Comparison of ENCODE assay signal across 8 cellular contexts in the genomic region with DNA sequence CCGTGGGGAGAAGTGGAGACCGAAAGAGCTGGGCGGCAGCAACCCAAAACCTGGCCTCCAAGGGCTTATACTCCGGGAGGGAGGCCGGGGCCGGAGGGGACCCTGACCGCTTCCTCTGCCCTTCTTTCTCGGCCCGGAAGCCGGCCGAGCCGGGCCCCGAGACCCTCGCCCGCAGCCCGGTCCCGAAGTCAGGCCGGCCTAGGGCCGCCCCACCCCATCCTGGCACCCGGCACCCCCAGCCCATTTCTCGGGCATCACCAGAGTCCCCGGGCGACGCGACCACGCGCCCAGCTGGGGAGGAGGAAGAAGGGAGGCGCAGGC. TPM values are rescaled to one million over a fixed set of nuclear protein-coding genes. Genes with fewer than 3 reads are reported as not detected.
DNase-seq lines count a peak whose midpoint lies in the region; ATAC-seq lines count a peak whose summit lies in the region.

No MANE protein-coding gene starts in this region.

- H3K27ac ChIP-seq in iPS-18a (ENCODE audit: low read length) = no peak overlapping the region

- H3K27ac Mint-ChIP-seq in activated CD4-positive, alpha-beta T cell treated with anti-CD3 and anti-CD28 coated beads, Interleukin-2, amount 10 ng/mL, durations not matched to agents 24 days and 14 days = peak overlapping the region; percentile 85
- no peak overlapping the region for H3K27ac Mint-ChIP-seq in activated T-cell treated with anti-CD3 and anti-CD28 coated beads, Interleukin-2, amount 50 U/mL, for 72 hours

- no peak for DNase-seq in activated CD4-positive, alpha-beta T cell treated with anti-CD3 and anti-CD28 coated beads, Interleukin-2, amount 10 ng/mL, durations not matched to agents 24 days and 14 days
- no peak for DNase-seq in activated CD4-positive, alpha-beta T cell treated with anti-CD3 and anti-CD28 coated beads for 48 hours
- peak in 1 of 2 donors; percentile 49 for DNase-seq in activated T-cell treated with anti-CD3 and anti-CD28 coated beads, Interleukin-2, amount 50 U/mL, for 72 hours
- peak; percentile 57 for DNase-seq in stimulated activated CD8-positive, alpha-beta memory T cell treated with anti-CD3 and anti-CD28 coated beads, Interleukin-4, amount 100 ng/mL, for 48 hours
- DNase-seq in NOMO-1 treated with dmso at 0.1 percent for 144 hours (lab: John Stamatoyannopoulos, UW; ENCODE audit: unreplicated experiment) (no peak), T-helper 9 cell (no peak)

- H3K9ac ChIP-seq in iPS-18a (ENCODE audit: low read length) = peak overlapping the region; percentile 54

- H3K27me3 ChIP-seq in iPS-18a (ENCODE audit: control insufficient read depth, insufficient read depth, low read length) = peaks cover 22% of the 10 kb centered on the region

- H3K36me3 ChIP-seq in iPS-18a (ENCODE audit: control insufficient read depth, low read depth, low read length) = no peaks in the 10 kb centered on the region

- H3K4me1 Mint-ChIP-seq in activated CD4-positive, alpha-beta T cell treated with anti-CD3 and anti-CD28 coated beads, Interleukin-2, amount 10 ng/mL, durations not matched to agents 24 days and 14 days = peaks cover 33% of the 10 kb centered on the region
- peaks cover 47% of the 10 kb centered on the region for H3K4me1 Mint-ChIP-seq in activated T-cell treated with anti-CD3 and anti-CD28 coated beads, Interleukin-2, amount 50 U/mL, for 72 hours (ENCODE audit: low read depth)

- intact Hi-C loops in activated CD4-positive, alpha-beta T cell treated with anti-CD3 and anti-CD28 coated beads, Interleukin-2, amount 10 ng/mL, durations not matched to agents 24 days and 14 days (cut with micrococcal nuclease) = loop anchor here (1.0 to 5.0 kb wide), 8 partner anchors 10 to 603 kb away; partner anchors contain the start of genes ARID1B and TMEM242

- H3K36me3 Mint-ChIP-seq in activated CD4-positive, alpha-beta T cell treated with anti-CD3 and anti-CD28 coated beads, Interleukin-2, amount 10 ng/mL, durations not matched to agents 24 days and 14 days (ENCODE audit: low read depth) = peaks cover 14% of the 10 kb centered on the region
- peaks cover 3 to 11% of the 10 kb centered on the region in 2 donors for H3K36me3 Mint-ChIP-seq in activated T-cell treated with anti-CD3 and anti-CD28 coated beads, Interleukin-2, amount 50 U/mL, for 72 hours (ENCODE audit: insufficient read depth in 2 of 2)

- peaks cover 11% of the 10 kb centered on the region for H3K4me1 ChIP-seq in iPS-18a (ENCODE audit: control insufficient read depth, low read depth, low read length)

- peak overlapping the region; percentile 82 for H3K4me3 Mint-ChIP-seq in activated CD4-positive, alpha-beta T cell treated with anti-CD3 and anti-CD28 coated beads, Interleukin-2, amount 10 ng/mL, durations not matched to agents 24 days and 14 days
- peak overlapping the region; percentile 71 to 77 for H3K4me3 Mint-ChIP-seq in activated T-cell treated with anti-CD3 and anti-CD28 coated beads, Interleukin-2, amount 50 U/mL, for 72 hours

- peaks cover 10% of the 10 kb centered on the region for H3K27me3 Mint-ChIP-seq in activated CD4-positive, alpha-beta T cell treated with anti-CD3 and anti-CD28 coated beads, Interleukin-2, amount 10 ng/mL, durations not matched to agents 24 days and 14 days
- H3K27me3 Mint-ChIP-seq in activated T-cell treated with anti-CD3 and anti-CD28 coated beads, Interleukin-2, amount 50 U/mL, for 72 hours (ENCODE audit: low read depth) = peaks cover 12% of the 10 kb centered on the region

- peak; percentile 2 for ATAC-seq in HG03103 (IDR thresholded peaks at IDR 0.05; ENCODE audit: low read depth, unreplicated experiment)
- peak; percentile 6 to 16 for ATAC-seq in activated T-cell treated with anti-CD3 and anti-CD28 coated beads, Interleukin-2, amount 50 U/mL, for 72 hours (replicated peaks in 1 of 2)

- H3K9me3 ChIP-seq in iPS-18a (ENCODE audit: control insufficient read depth, low read depth, low read length) = no peaks in the 10 kb centered on the region

- H3K4me3 ChIP-seq in iPS-18a (ENCODE audit: low read length) = peak overlapping the region; percentile 82

- no peaks in the 10 kb centered on the region for H3K9me3 Mint-ChIP-seq in activated CD4-positive, alpha-beta T cell treated with anti-CD3 and anti-CD28 coated beads, Interleukin-2, amount 10 ng/mL, durations not matched to agents 24 days and 14 days
- H3K9me3 Mint-ChIP-seq in activated T-cell treated with anti-CD3 and anti-CD28 coated beads, Interleukin-2, amount 50 U/mL, for 72 hours = no peaks in the 10 kb centered on the region

RNA-seq across cellular contexts. Expression of gene ZDHHC14, which starts 0.6 kb away (rescaled TPM):
- 13.2 and 14.1 TPM in 2 replicates for total RNA-seq in activated CD4-positive, alpha-beta T cell treated with anti-CD3 and anti-CD28 coated beads, Interleukin-2, amount 10 ng/mL, durations not matched to agents 24 days and 14 days
- total RNA-seq in activated T-cell treated with anti-CD3 and anti-CD28 coated beads, Interleukin-2, amount 50 U/mL, for 72 hours = 10 to 100 TPM; 10.3 to 15.4 TPM

RNA-seq across cellular contexts. Expression of gene TMEM242, which starts 57.1 kb away (rescaled TPM):
- 10.1 and 10.7 TPM in 2 replicates for total RNA-seq in activated CD4-positive, alpha-beta T cell treated with anti-CD3 and anti-CD28 coated beads, Interleukin-2, amount 10 ng/mL, durations not matched to agents 24 days and 14 days
- total RNA-seq in activated T-cell treated with anti-CD3 and anti-CD28 coated beads, Interleukin-2, amount 50 U/mL, for 72 hours = 10 to 100 TPM; 13.0 to 15.5 TPM
